Comparison of ENCODE assay signal across 8 cellular contexts in the genomic region with DNA sequence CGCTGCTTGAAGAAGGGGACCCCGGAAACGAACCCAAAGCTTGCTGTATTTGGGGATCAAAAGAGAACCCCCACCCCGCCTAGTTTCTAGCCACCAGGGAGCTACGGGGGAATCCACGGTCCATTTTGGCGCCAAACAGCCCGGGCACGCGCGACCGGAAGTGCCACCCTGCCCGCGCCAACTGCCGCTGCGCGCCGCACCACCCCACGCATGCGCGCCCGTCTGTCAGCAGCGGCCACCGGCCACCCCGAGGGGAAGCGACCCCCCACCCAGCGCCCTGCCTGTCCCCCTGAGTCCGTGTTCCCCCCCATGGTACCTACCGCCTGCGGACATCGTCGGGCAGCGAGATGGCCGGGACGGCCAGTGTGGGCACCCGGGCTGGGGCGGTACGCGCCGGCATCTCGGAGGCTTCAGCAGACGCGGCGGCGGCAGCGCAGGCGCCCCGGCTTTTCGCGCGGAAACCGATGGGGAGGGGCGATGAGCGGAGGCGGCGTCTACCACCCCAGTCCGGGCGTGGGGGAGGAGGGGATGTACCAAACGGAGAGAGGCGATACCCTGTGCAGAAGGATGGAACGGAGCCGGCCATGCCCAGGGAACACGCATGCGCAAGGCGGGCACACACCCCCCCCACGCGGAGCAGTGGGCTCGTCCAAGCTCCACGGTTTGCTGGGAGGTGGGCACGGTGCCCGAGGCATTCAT. TPM values are rescaled to one million over a fixed set of nuclear protein-coding genes. Genes with fewer than 3 reads are reported as not detected.
A peak's percentile ranks its signal among the peaks of the same experiment; 100 is the strongest.
DNase-seq lines count a peak whose midpoint lies in the region; ATAC-seq, FAIRE-seq and TF ChIP-seq lines count a peak whose summit lies in the region.

DNMT1 (minus strand) TSS at position 454 of the 699 bp plus-strand sequence; CDS start at position 400, 54 bp downstream.

- peaks cover 23% of the 10 kb centered on the region for H3K36me3 ChIP-seq in Karpas-422 (ENCODE audit: insufficient read depth, low read length)
- H3K36me3 ChIP-seq in esophagus squamous epithelium: peaks cover 0 to 8% (median 4%) of the 10 kb centered on the region in 3 donors

- TF ChIP-seq CTCF in esophagus squamous epithelium (IDR thresholded peaks at IDR 0.05): peak in 2 of 6 experiments; percentile 3 to 34

- H3K9ac ChIP-seq in Karpas-422 (ENCODE audit: low read length): peak within 1 kb of the TSS; percentile 96

- peaks cover 60% of the 10 kb centered on the region for H3K4me1 Mint-ChIP-seq in activated T-cell treated with anti-CD3 and anti-CD28 coated beads, Interleukin-2, amount 50 U/mL, for 72 hours (ENCODE audit: low read depth)

- H3K9me3 ChIP-seq in Karpas-422 (ENCODE audit: low read length): no peaks in the 10 kb centered on the region
- no peaks in the 10 kb centered on the region for H3K9me3 ChIP-seq in esophagus squamous epithelium

- no peaks in the 10 kb centered on the region for H3K9me3 Mint-ChIP-seq in activated T-cell treated with anti-CD3 and anti-CD28 coated beads, Interleukin-2, amount 50 U/mL, for 72 hours

- H3K4me1 ChIP-seq in Karpas-422 (ENCODE audit: low read length): peaks cover 50% of the 10 kb centered on the region
- peaks cover 16 to 44% (median 17%) of the 10 kb centered on the region in 3 donors for H3K4me1 ChIP-seq in esophagus squamous epithelium

- peaks cover 13 to 24% of the 10 kb centered on the region in 2 donors for H3K36me3 Mint-ChIP-seq in activated T-cell treated with anti-CD3 and anti-CD28 coated beads, Interleukin-2, amount 50 U/mL, for 72 hours (ENCODE audit: insufficient read depth in 2 of 2)

- no peaks in the 10 kb centered on the region for H3K27me3 Mint-ChIP-seq in activated T-cell treated with anti-CD3 and anti-CD28 coated beads, Interleukin-2, amount 50 U/mL, for 72 hours (ENCODE audit: low read depth)

- no peaks in the 10 kb centered on the region for H3K27me3 ChIP-seq in Karpas-422 (ENCODE audit: low read length)
- no peaks in the 10 kb centered on the region for H3K27me3 ChIP-seq in esophagus squamous epithelium

- peaks cover 50% of the 10 kb centered on the region for H3K79me2 ChIP-seq in Karpas-422 (ENCODE audit: low read length)

- TF ChIP-seq POLR2A in esophagus squamous epithelium (IDR thresholded peaks at IDR 0.05): peak in 3 of 4 donors; percentile 27 to 81 (median 77)

- intact Hi-C loops in esophagus squamous epithelium (cut with DNase I): no loop called here

- peak within 1 kb of the TSS; percentile 95 for H3K27ac Mint-ChIP-seq in activated T-cell treated with anti-CD3 and anti-CD28 coated beads, Interleukin-2, amount 50 U/mL, for 72 hours

- H3K27ac ChIP-seq in Karpas-422 (ENCODE audit: low read length) (peak within 1 kb of the TSS; percentile 81), esophagus squamous epithelium (peak within 1 kb of the TSS; percentile 84 to 92 (median 90))

- H3K4me2 ChIP-seq in Karpas-422 (ENCODE audit: low read depth, low read length, poor library complexity, severe bottlenecking): peak within 1 kb of the TSS; percentile 98

- DNase-seq in DMS53 (lab: John Stamatoyannopoulos, UW) (peak; percentile 96), Karpas-422 (peak; percentile 99), RCC 7860 (ENCODE audit: low spot score) (peak; percentile 94), esophagus squamous epithelium (lab: John Stamatoyannopoulos, UW) (peak; percentile 68), myocyte (ENCODE audit: low read depth) (peak; percentile 97)
- DNase-seq in activated T-cell treated with anti-CD3 and anti-CD28 coated beads, Interleukin-2, amount 50 U/mL, for 72 hours: peak; percentile 99
- DNase-seq in stimulated activated CD8-positive, alpha-beta memory T cell treated with anti-CD3 and anti-CD28 coated beads, Interleukin-7, amount 100 ng/mL, for 4 hours (ENCODE audit: low read depth in 2 of 2): peak; percentile 94 to 96

- H2AFZ ChIP-seq in Karpas-422 (ENCODE audit: low read length): peak within 1 kb of the TSS; percentile 38; the same call in 1 of the 2 replicates

- H3K4me3 ChIP-seq in Karpas-422 (ENCODE audit: low read length) (peak within 1 kb of the TSS; percentile 97), esophagus squamous epithelium (peak within 1 kb of the TSS; percentile 64 to 93 (median 86))

- H4K20me1 ChIP-seq in Karpas-422 (ENCODE audit: insufficient read depth, low read depth, low read length): peaks cover 32% of the 10 kb centered on the region

- H3K4me3 Mint-ChIP-seq in activated T-cell treated with anti-CD3 and anti-CD28 coated beads, Interleukin-2, amount 50 U/mL, for 72 hours: peak within 1 kb of the TSS; percentile 96 to 97

- WGBS in esophagus squamous epithelium, 2 donors: 0 to 1% methylated on average over 8 to 11 of the region's 71 CpGs

- peak; percentile 66 for FAIRE-seq in RCC 7860 (lab: Jason Lieb, UNC)

- no peaks in the 10 kb centered on the region for H3K9me2 ChIP-seq in Karpas-422 (replicated peaks; ENCODE audit: insufficient read depth, low read length)

- peak; percentile 71 for ATAC-seq in GM21723 (IDR thresholded peaks at IDR 0.05; ENCODE audit: unreplicated experiment)
- peak; percentile 96 for ATAC-seq in activated T-cell treated with anti-CD3 and anti-CD28 coated beads, Interleukin-2, amount 50 U/mL, for 72 hours (replicated peaks in 1 of 2)

RNA-seq across cellular contexts. Expression of gene DNMT1, which starts in this region (rescaled TPM):
- total RNA-seq in Karpas-422 (2014; rRNA removed; shearing (Covaris generic); ENCODE audit: low replicate concordance): 94.9 and 145 TPM in 2 replicates
- 100 to 1,000 TPM; 294 to 304 TPM for total RNA-seq in activated T-cell treated with anti-CD3 and anti-CD28 coated beads, Interleukin-2, amount 50 U/mL, for 72 hours
- total RNA-seq in esophagus squamous epithelium (10 to 100 TPM; 29.5 to 80.6 (median 48.4) TPM), myocyte (53.8 and 70.1 TPM in 2 replicates)
- 25.5 TPM for polyA plus RNA-seq in myocyte (2012)

Comparison
In these comparisons a context has a peak if more than half of its experiments do, and no peak if none do; other contexts are left out.
1. Peak in every context shown above with its lines: DNase-seq, ATAC-seq, H3K4me3 ChIP-seq and H3K27ac ChIP-seq.